Comparison of ENCODE assay signal across 8 cellular contexts in genomic region chr6:139250296-139251274, GRCh38. TPM values are rescaled to one million over a fixed set of nuclear protein-coding genes. Genes with fewer than 3 reads are reported as not detected.
A peak's percentile ranks its signal among the peaks of the same experiment; 100 is the strongest.
DNase-seq lines count a peak whose midpoint lies in the region; ATAC-seq and TF ChIP-seq lines count a peak whose summit lies in the region.

No MANE protein-coding gene starts in this region.

- no peak overlapping the region for H3K4me3 Mint-ChIP-seq in glutamatergic neuron (ENCODE audit: unreplicated experiment)

- ATAC-seq in GM19463 (IDR thresholded peaks at IDR 0.05; ENCODE audit: unreplicated experiment) (peak; percentile 99), HG03460 (IDR thresholded peaks at IDR 0.05; ENCODE audit: unreplicated experiment) (peak; percentile 98)

- peak; percentile 60 for TF ChIP-seq CTCF in glutamatergic neuron (IDR thresholded peaks at IDR 0.05; ENCODE audit: partially characterized antibody, unreplicated experiment)
- peak; percentile 88 for TF ChIP-seq CTCF in retinal pigment epithelial cell (conservative IDR thresholded peaks at IDR 0.05; ENCODE audit: low read depth, low read length)

- no peaks in the 10 kb centered on the region for H3K4me1 Mint-ChIP-seq in glutamatergic neuron (ENCODE audit: low read depth, unreplicated experiment)

- H3K4me3 ChIP-seq in retinal pigment epithelial cell (ENCODE audit: low read length): no peak overlapping the region

- H3K36me3 Mint-ChIP-seq in glutamatergic neuron (ENCODE audit: unreplicated experiment): no peaks in the 10 kb centered on the region

- H3K27ac Mint-ChIP-seq in glutamatergic neuron (ENCODE audit: unreplicated experiment): no peak overlapping the region

- no peaks in the 10 kb centered on the region for H3K9me3 Mint-ChIP-seq in glutamatergic neuron (ENCODE audit: unreplicated experiment)

- DNase-seq in DMS 273 (lab: John Stamatoyannopoulos, UW; ENCODE audit: unreplicated experiment): peak; percentile 86
- peak; percentile 70 for DNase-seq in RKO (ENCODE audit: low spot score)
- peak; percentile 12 for DNase-seq in activated T-helper 9 cell treated with anti-CD3 and anti-CD28 coated beads, Interleukin-2, amount 50 U/mL, for 16 hours (ENCODE audit: low read depth)
- peak; percentile 82 for DNase-seq in glutamatergic neuron
- no peak for DNase-seq in retinal pigment epithelial cell (ENCODE audit: low read depth)
- no peak for DNase-seq in retina

- H3K27me3 Mint-ChIP-seq in glutamatergic neuron (ENCODE audit: unreplicated experiment): no peaks in the 10 kb centered on the region

RNA-seq across cellular contexts. Expression of gene TXLNB, which starts 41.2 kb away (rescaled TPM):
- not detected for total RNA-seq in glutamatergic neuron (ENCODE audit: unreplicated experiment)

Comparison
In these comparisons a context has a peak if more than half of its experiments do, and no peak if none do; other contexts are left out.
1. DNase-seq: peak in DMS 273 (single experiment), RKO (single experiment), activated T-helper 9 cell treated with anti-CD3 and anti-CD28 coated beads, Interleukin-2, amount 50 U/mL, for 16 hours (single experiment) and glutamatergic neuron (single experiment); none in retinal pigment epithelial cell (single experiment) and retina (single experiment).